Comparison of ENCODE assay signal across 14 cellular contexts in genomic region chr1:183697814-183698590, GRCh38. TPM values are rescaled to one million over a fixed set of nuclear protein-coding genes. Genes with fewer than 3 reads are reported as not detected.
"Had no signal": no experiment of that assay in that cellular context is flagged by ENCODE, and none has a peak within 500 bp of the region (broad histone marks: within the 10 kb centered on the region; RNA-seq: fewer than 3 reads in every experiment).

No MANE protein-coding gene starts in this region.

- H3K27ac Mint-ChIP-seq: nephron progenitor cell; T-helper 1 cell treated with Interleukin-12 subunit alpha and Interleukin-12 subunit beta and Interleukin-4 antibody, amounts not matched to agents 30 μg/mL and 1 μg/mL, for 36 hours had no signal

- H3K4me3 ChIP-seq: suprapubic skin, upper lobe of right lung had no signal

- H3K9me3 Mint-ChIP-seq: nephron progenitor cell; T-helper 1 cell treated with Interleukin-12 subunit alpha and Interleukin-12 subunit beta and Interleukin-4 antibody, amounts not matched to agents 30 μg/mL and 1 μg/mL, for 36 hours had no signal

- H3K4me1 ChIP-seq: suprapubic skin had no signal

- H3K27me3 ChIP-seq: suprapubic skin, upper lobe of right lung had no signal

- ATAC-seq: SK-N-SH treated with all-trans-retinoic acid at 6 μM for 48 hours, upper lobe of right lung had no signal

- H3K4me3 Mint-ChIP-seq: activated T-cell treated with anti-CD3 and anti-CD28 coated beads, Interleukin-2, amount 50 U/mL, for 72 hours; nephron progenitor cell; T-helper 1 cell treated with Interleukin-12 subunit alpha and Interleukin-12 subunit beta and Interleukin-4 antibody, amounts not matched to agents 30 μg/mL and 1 μg/mL, for 36 hours had no signal

- DNase-seq: activated CD4-positive, alpha-beta T cell treated with anti-CD3 and anti-CD28 coated beads, Interleukin-2, amount 50 U/mL, for 1 hour; activated CD4-positive, CD25-positive, alpha-beta regulatory T cell; activated T-cell treated with anti-CD3 and anti-CD28 coated beads, Interleukin-2, amount 50 U/mL, for 72 hours; caudate nucleus; cortex of kidney; hippocampal formation; nephron progenitor cell; stimulated activated CD4-positive, alpha-beta T cell treated with anti-CD3 and anti-CD28 coated beads, Interleukin-12 subunit alpha, Interleukin-12 subunit beta, amount 100 ng/mL, for 4 hours; stimulated activated naive CD4-positive, alpha-beta T cell; upper lobe of right lung had no signal

- H3K9me3 ChIP-seq: suprapubic skin, upper lobe of right lung had no signal

- H3K27ac ChIP-seq: suprapubic skin, upper lobe of right lung had no signal

- H3K36me3 ChIP-seq: suprapubic skin, upper lobe of right lung had no signal

RNA-seq across cellular contexts. Expression of gene APOBEC4, which starts 44.9 kb away (rescaled TPM):
- total RNA-seq: activated T-cell treated with anti-CD3 and anti-CD28 coated beads, Interleukin-2, amount 50 U/mL, for 72 hours; omental fat pad; suprapubic skin; upper lobe of right lung had no signal
